1 cellular context compared by ENCODE assay signal in genomic region chr3:45053805-45054195, GRCh38. TPM values are rescaled to one million over a fixed set of nuclear protein-coding genes. Genes with fewer than 3 reads are reported as not detected.
"Had no signal": no experiment of that assay in that cellular context is flagged by ENCODE, and none has a peak within 500 bp of the region (broad histone marks: within the 10 kb centered on the region; RNA-seq: fewer than 3 reads in every experiment).

No MANE protein-coding gene starts in this region.

RNA-seq across cellular contexts. Expression of gene CLEC3B, which starts 27.7 kb away (rescaled TPM):
- polyA plus RNA-seq: naive thymus-derived CD8-positive, alpha-beta T cell had no signal
